ENCODE assay signal across 17 cellular contexts in the genomic region with DNA sequence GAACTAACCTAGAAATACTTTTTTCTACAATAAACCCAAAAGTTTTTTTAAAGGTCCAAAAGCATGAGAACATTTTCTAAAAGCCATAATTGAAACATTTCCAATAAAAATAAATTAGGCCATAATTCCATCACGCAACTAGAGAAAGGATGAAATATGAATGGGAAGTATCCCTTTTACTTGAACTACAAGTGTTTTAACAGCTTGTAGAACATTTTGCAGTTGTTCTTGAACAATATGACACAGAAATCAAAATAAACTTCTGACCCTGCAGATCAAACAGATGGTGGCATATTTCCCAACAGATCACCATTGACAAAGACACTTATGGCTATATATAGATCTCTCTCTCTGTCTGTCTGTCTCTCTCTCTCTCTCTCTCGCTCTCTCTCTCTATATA.
DNase-seq lines count a peak whose midpoint lies in the region; ATAC-seq and TF ChIP-seq lines count a peak whose summit lies in the region.
"Had no signal": no experiment of that assay in that cellular context is flagged by ENCODE, and none has a peak within 500 bp of the region (broad histone marks: within the 10 kb centered on the region; RNA-seq: fewer than 3 reads in every experiment).

No MANE protein-coding gene starts in this region.

- H3K9me3 Mint-ChIP-seq in MCF 10A (ENCODE audit: unreplicated experiment), result peaks cover 4% of the 10 kb centered on the region

- no peaks in the 10 kb centered on the region for H4K20me1 ChIP-seq in mammary epithelial cell (ENCODE audit: insufficient read depth, low read length)

- H3K27ac ChIP-seq in mammary epithelial cell (ENCODE audit: insufficient read depth, low read depth, low read length), result no peak overlapping the region
- H3K27ac ChIP-seq: Peyer's patch had no signal

- intact Hi-C loops in MCF 10A (cut with micrococcal nuclease), result no loop called here
- intact Hi-C loops in mammary epithelial cell (cut with micrococcal nuclease), result no loop called here

- WGBS in mammary epithelial cell (ENCODE audit: low coverage, missing lambda C conversion rate), result 83% methylated on average over 2 of the region's 2 CpGs

- no peak for TF ChIP-seq CTCF in MCF 10A (IDR thresholded peaks at IDR 0.05; ENCODE audit: unreplicated experiment)
- TF ChIP-seq CTCF in mammary epithelial cell (conservative IDR thresholded peaks at IDR 0.05 in 1 of 2, IDR thresholded peaks at IDR 0.05 in 1 of 2; ENCODE audit: extremely low read depth in 1 of 2, insufficient read depth in 1 of 2, low read depth in 1 of 2, low read length in 2 of 2), result no peak
- TF ChIP-seq CTCF in astrocyte of the spinal cord (IDR thresholded peaks at IDR 0.05; ENCODE audit: low read depth, low read length), result no peak
- no peak for TF ChIP-seq CTCF in foreskin fibroblast (IDR thresholded peaks at IDR 0.05; ENCODE audit: low read depth, low read length)

- CTCF ChIA-PET in MCF 10A (lab: Yijun Ruan, JAX), result interaction anchor here (0.7 kb wide), 1 partner anchor 126 kb away, joined by 3 read pairs; no protein-coding TSS in a partner anchor
- CTCF ChIA-PET in mammary epithelial cell (lab: Charles Lee; ENCODE audit: low non-redundant PET), result no interaction called here

- ATAC-seq in GM18502 (IDR thresholded peaks at IDR 0.05; ENCODE audit: poor library complexity, unreplicated experiment) (no peak), HG03025 (IDR thresholded peaks at IDR 0.05; ENCODE audit: low FRiP score, unreplicated experiment) (no peak)
- ATAC-seq: SK-N-SH treated with all-trans-retinoic acid at 6 μM for 48 hours had no signal

- no peaks in the 10 kb centered on the region for H3K36me3 ChIP-seq in mammary epithelial cell (ENCODE audit: insufficient read depth, low read length)
- H3K36me3 ChIP-seq: HAP-1, Peyer's patch had no signal

- peaks cover 29% of the 10 kb centered on the region for H3K4me1 Mint-ChIP-seq in MCF 10A (ENCODE audit: insufficient read depth, unreplicated experiment)
- H3K4me1 Mint-ChIP-seq: CD4-positive, CD25-positive, alpha-beta regulatory T cell had no signal

- no peak overlapping the region for H3K4me3 ChIP-seq in mammary epithelial cell (replicated peaks in 1 of 3; ENCODE audit: insufficient read depth in 1 of 3, low read depth in 2 of 3, low read length in 3 of 3)
- H3K4me3 ChIP-seq in astrocyte of the spinal cord (ENCODE audit: low read depth, low read length), result no peak overlapping the region
- H3K4me3 ChIP-seq in foreskin fibroblast (ENCODE audit: low read depth in 1 of 2, low read length in 2 of 2), result no peak overlapping the region
- H3K4me3 ChIP-seq: HAP-1, Peyer's patch had no signal

- H3K36me3 Mint-ChIP-seq in MCF 10A (ENCODE audit: insufficient read depth, unreplicated experiment), result no peaks in the 10 kb centered on the region
- H3K36me3 Mint-ChIP-seq: CD4-positive, CD25-positive, alpha-beta regulatory T cell had no signal

- H3K4me1 ChIP-seq in mammary epithelial cell (ENCODE audit: insufficient read depth, low read length), result peaks cover 15% of the 10 kb centered on the region
- H3K4me1 ChIP-seq: HAP-1, Peyer's patch had no signal

- no peak overlapping the region for H3K27ac Mint-ChIP-seq in MCF 10A (ENCODE audit: low read depth, unreplicated experiment)
- H3K27ac Mint-ChIP-seq: CD4-positive, CD25-positive, alpha-beta regulatory T cell had no signal

- DNase-seq in MCF 10A (ENCODE audit: unreplicated experiment) (peak; percentile 29), mammary epithelial cell (no peak), astrocyte of the spinal cord (ENCODE audit: low read depth, low spot score) (peak; percentile 66), foreskin fibroblast (peak; percentile 60 to 68), NCI-H345 treated with DMSO at 0.1 percent for 48 hours (lab: John Stamatoyannopoulos, UW; ENCODE audit: unreplicated experiment) (no peak), COLO668 (lab: John Stamatoyannopoulos, UW; ENCODE audit: unreplicated experiment) (no peak)
- DNase-seq: CD4-positive, CD25-positive, alpha-beta regulatory T cell; NCI-H1048; NCI-H146; NCI-H2081 treated with DMSO at 0.1 percent for 48 hours; NCI-H226; Peyer's patch; SHP77 had no signal

- no peak overlapping the region for H3K4me2 ChIP-seq in mammary epithelial cell (ENCODE audit: insufficient read depth, low read depth, low read length)

- in situ Hi-C loops in mammary epithelial cell (cut with MboI; ENCODE audit: low sequenced_read_pairs in 2 of 2), result no loop called here
- in situ Hi-C loops in astrocyte of the spinal cord (cut with HindIII; ENCODE audit: low sequenced_read_pairs), result no loop called here

- H3K27me3 Mint-ChIP-seq in MCF 10A (ENCODE audit: insufficient read depth, unreplicated experiment), result no peaks in the 10 kb centered on the region
- H3K27me3 Mint-ChIP-seq: CD4-positive, CD25-positive, alpha-beta regulatory T cell had no signal

- H3K9me3 ChIP-seq in mammary epithelial cell (replicated peaks; ENCODE audit: insufficient read depth, low read length), result peaks cover 10% of the 10 kb centered on the region
- H3K9me3 ChIP-seq: HAP-1, Peyer's patch had no signal

- no peak overlapping the region for H3K9ac ChIP-seq in mammary epithelial cell (ENCODE audit: insufficient read depth, low read length)

- H3K4me3 Mint-ChIP-seq in MCF 10A (ENCODE audit: unreplicated experiment), result no peak overlapping the region
- H3K4me3 Mint-ChIP-seq: CD4-positive, CD25-positive, alpha-beta regulatory T cell had no signal

- no peaks in the 10 kb centered on the region for H3K79me2 ChIP-seq in mammary epithelial cell (ENCODE audit: insufficient read depth, low read length)

- dilution Hi-C loops in mammary epithelial cell (cut with HindIII; ENCODE audit: low sequenced_read_pairs), result no loop called here

- no peak overlapping the region for H2AFZ ChIP-seq in mammary epithelial cell (ENCODE audit: low read depth, low read length)

- BruUV-seq in MCF 10A (replicated peaks; lab: Mats Ljungman, UMichigan) (no TSS peak), mammary epithelial cell (replicated peaks; lab: Mats Ljungman, UMichigan) (no TSS peak)

- H3K27me3 ChIP-seq in mammary epithelial cell (ENCODE audit: insufficient read depth, low read length), result no peaks in the 10 kb centered on the region
- H3K27me3 ChIP-seq: Peyer's patch had no signal

- POLR2A ChIA-PET in MCF 10A (lab: Yijun Ruan, JAX), result no interaction called here

Comparison
In these comparisons a context has a peak if more than half of its experiments do, and no peak if none do; other contexts are left out.
1. DNase-seq: peak in MCF 10A (single experiment), astrocyte of the spinal cord (single experiment) and foreskin fibroblast (2 of 2); none in mammary epithelial cell (single experiment), NCI-H345 treated with DMSO at 0.1 percent for 48 hours (single experiment) and COLO668 (single experiment).